12 cellular contexts compared by ENCODE assay signal in genomic region chr9:34591911-34592866, GRCh38. TPM values are rescaled to one million over a fixed set of nuclear protein-coding genes. Genes with fewer than 3 reads are reported as not detected.
DNase-seq lines count a peak whose midpoint lies in the region; ATAC-seq and TF ChIP-seq lines count a peak whose summit lies in the region.
"Had no signal": no experiment of that assay in that cellular context is flagged by ENCODE, and none has a peak within 500 bp of the region (broad histone marks: within the 10 kb centered on the region; RNA-seq: fewer than 3 reads in every experiment).

No MANE protein-coding gene starts in this region.

- no peak overlapping the region for H3K27ac Mint-ChIP-seq in activated T-cell treated with anti-CD3 and anti-CD28 coated beads, Interleukin-2, amount 50 U/mL, for 24 hours
- no peak overlapping the region for H3K27ac Mint-ChIP-seq in endothelial cell (ENCODE audit: unreplicated experiment)
- H3K27ac Mint-ChIP-seq in stimulated activated effector memory CD8-positive, alpha-beta T cell treated with anti-CD3 and anti-CD28 coated beads, Interleukin-12 subunit alpha, Interleukin-12 subunit beta, amount 100 ng/mL, for 72 hours: no peak overlapping the region

- peak overlapping the region; percentile 69 for H3K4me3 Mint-ChIP-seq in activated T-cell treated with anti-CD3 and anti-CD28 coated beads, Interleukin-2, amount 50 U/mL, for 24 hours
- H3K4me3 Mint-ChIP-seq in endothelial cell (ENCODE audit: unreplicated experiment): peak overlapping the region; percentile 29
- peak overlapping the region; percentile 73 for H3K4me3 Mint-ChIP-seq in stimulated activated effector memory CD8-positive, alpha-beta T cell treated with anti-CD3 and anti-CD28 coated beads, Interleukin-12 subunit alpha, Interleukin-12 subunit beta, amount 100 ng/mL, for 72 hours

- H3K4me1 Mint-ChIP-seq in activated T-cell treated with anti-CD3 and anti-CD28 coated beads, Interleukin-2, amount 50 U/mL, for 24 hours (ENCODE audit: low read depth): peaks cover 26% of the 10 kb centered on the region
- peaks cover 21% of the 10 kb centered on the region for H3K4me1 Mint-ChIP-seq in endothelial cell (ENCODE audit: unreplicated experiment)
- peaks cover 33% of the 10 kb centered on the region for H3K4me1 Mint-ChIP-seq in stimulated activated effector memory CD8-positive, alpha-beta T cell treated with anti-CD3 and anti-CD28 coated beads, Interleukin-12 subunit alpha, Interleukin-12 subunit beta, amount 100 ng/mL, for 72 hours

- DNase-seq in activated T-cell treated with anti-CD3 and anti-CD28 coated beads, Interleukin-2, amount 50 U/mL, for 24 hours: no peak
- no peak for DNase-seq in activated T-cell treated with anti-CD3 and anti-CD28 coated beads, Interleukin-2, amount 50 U/mL, for 1 hour
- DNase-seq in NB4 (ENCODE audit: low read depth) (peak; percentile 49), endothelial cell (ENCODE audit: low spot score) (no peak)
- no peak for DNase-seq in stimulated activated effector memory CD8-positive, alpha-beta T cell treated with anti-CD3 and anti-CD28 coated beads, Interleukin-12 subunit alpha, Interleukin-12 subunit beta, amount 100 ng/mL, for 72 hours (ENCODE audit: low spot score in 2 of 2)
- DNase-seq in effector CD8-positive, alpha-beta T cell (lab: John Stamatoyannopoulos, UW): no peak

- H3K9me3 Mint-ChIP-seq in activated T-cell treated with anti-CD3 and anti-CD28 coated beads, Interleukin-2, amount 50 U/mL, for 24 hours: no peaks in the 10 kb centered on the region
- H3K9me3 Mint-ChIP-seq in endothelial cell (ENCODE audit: unreplicated experiment): no peaks in the 10 kb centered on the region
- no peaks in the 10 kb centered on the region for H3K9me3 Mint-ChIP-seq in stimulated activated effector memory CD8-positive, alpha-beta T cell treated with anti-CD3 and anti-CD28 coated beads, Interleukin-12 subunit alpha, Interleukin-12 subunit beta, amount 100 ng/mL, for 72 hours
- H3K9me3 Mint-ChIP-seq: dendritic cell treated with granulocyte-macrophage colony-stimulating factor and Interleukin-4, amounts not matched to agents 40 ng/mL and 50 ng/mL, for 4 days had no signal

- peaks cover 77% of the 10 kb centered on the region for H3K27me3 Mint-ChIP-seq in activated T-cell treated with anti-CD3 and anti-CD28 coated beads, Interleukin-2, amount 50 U/mL, for 24 hours
- peaks cover 34% of the 10 kb centered on the region for H3K27me3 Mint-ChIP-seq in endothelial cell (ENCODE audit: unreplicated experiment)

- ATAC-seq in stimulated activated effector memory CD8-positive, alpha-beta T cell treated with anti-CD3 and anti-CD28 coated beads, Interleukin-12 subunit alpha, Interleukin-12 subunit beta, amount 100 ng/mL, for 72 hours: no peak
- no peak for ATAC-seq in HG02885 (IDR thresholded peaks at IDR 0.05; ENCODE audit: poor library complexity, unreplicated experiment)
- ATAC-seq in GM18517 (IDR thresholded peaks at IDR 0.05; ENCODE audit: unreplicated experiment): no peak

- no peak for TF ChIP-seq POLR2A in NB4 (IDR thresholded peaks at IDR 0.05; ENCODE audit: extremely low read depth, insufficient read length)

- no peak for TF ChIP-seq CTCF in NB4 (IDR thresholded peaks at IDR 0.05; ENCODE audit: low read depth, low read length)
- TF ChIP-seq CTCF in endothelial cell (IDR thresholded peaks at IDR 0.05; ENCODE audit: unreplicated experiment): no peak

- no peak overlapping the region for H3K4me3 ChIP-seq in NB4 (ENCODE audit: low read depth, low read length)

- no peaks in the 10 kb centered on the region for H3K36me3 Mint-ChIP-seq in activated T-cell treated with anti-CD3 and anti-CD28 coated beads, Interleukin-2, amount 50 U/mL, for 24 hours (ENCODE audit: low read depth)
- peaks cover 14% of the 10 kb centered on the region for H3K36me3 Mint-ChIP-seq in endothelial cell (ENCODE audit: low read depth, unreplicated experiment)
- no peaks in the 10 kb centered on the region for H3K36me3 Mint-ChIP-seq in stimulated activated effector memory CD8-positive, alpha-beta T cell treated with anti-CD3 and anti-CD28 coated beads, Interleukin-12 subunit alpha, Interleukin-12 subunit beta, amount 100 ng/mL, for 72 hours

RNA-seq across cellular contexts. Expression of gene CNTFR, which starts 2.7 kb away (rescaled TPM):
- 3.1 TPM for total RNA-seq in endothelial cell (ENCODE audit: unreplicated experiment)
- total RNA-seq: HT1080 had no signal

RNA-seq across cellular contexts. Expression of gene RPP25L, which starts 19.7 kb away (rescaled TPM):
- 12.9 TPM for total RNA-seq in endothelial cell (ENCODE audit: unreplicated experiment)

RNA-seq across cellular contexts. Expression of gene DCTN3, which starts 28.1 kb away (rescaled TPM):
- 81.5 TPM for total RNA-seq in endothelial cell (ENCODE audit: unreplicated experiment)

RNA-seq across cellular contexts. Expression of gene ARID3C, which starts 36.7 kb away (rescaled TPM):
- not detected for total RNA-seq in endothelial cell (ENCODE audit: unreplicated experiment)
- total RNA-seq: HT1080, myocyte, urinary bladder had no signal

RNA-seq across cellular contexts. Expression of gene SIGMAR1, which starts 45.4 kb away (rescaled TPM):
- 25.9 TPM for total RNA-seq in endothelial cell (ENCODE audit: unreplicated experiment)
